Comparison of ENCODE assay signal across 29 cellular contexts in genomic region chr17:54007855-54008254, GRCh38.
"Had no signal": no experiment of that assay in that cellular context is flagged by ENCODE, and none has a peak within 500 bp of the region (broad histone marks: within the 10 kb centered on the region; RNA-seq: fewer than 3 reads in every experiment).

No MANE protein-coding gene starts in this region.

- ATAC-seq: activated T-cell treated with anti-CD3 and anti-CD28 coated beads, Interleukin-2, amount 50 U/mL, for 72 hours; gastrocnemius medialis; left cardiac atrium; pancreas; psoas muscle; stimulated activated memory B cell treated with anti-CD40 and anti-IgM and Interleukin-4, amounts not matched to agents 10 μg/mL and 1 μg/mL and 100 μg/mL, for 72 hours; stimulated activated naive CD8-positive, alpha-beta T cell treated with anti-CD3 and anti-CD28 coated beads, Interleukin-15, amount 100 ng/mL, for 72 hours had no signal

- H3K9me3 ChIP-seq: gastrocnemius medialis, pancreas, psoas muscle, right atrium auricular region, uterus had no signal

- H3K4me3 ChIP-seq: gastrocnemius medialis, pancreas, psoas muscle, right atrium auricular region, smooth muscle cell, uterus had no signal

- FAIRE-seq: bronchial epithelial cell, endometrium, pancreas had no signal

- H3K4me1 ChIP-seq: pancreas, right atrium auricular region, uterus had no signal

- DNase-seq: activated CD4-positive, alpha-beta T cell treated with anti-CD3 and anti-CD28 coated beads for 4 hours; activated CD4-positive, alpha-beta T cell treated with anti-CD3 and anti-CD28 coated beads, Interleukin-2, amount 50 U/mL, for 4 hours; activated naive CD4-positive, alpha-beta T cell treated with Interleukin-2 at 50 U/mL for 16 hours; activated T-cell treated with anti-CD3 and anti-CD28 coated beads for 4 hours; activated T-cell treated with anti-CD3 and anti-CD28 coated beads, Interleukin-2, amount 50 U/mL, for 72 hours; anterior cingulate cortex; dermis blood vessel endothelial cell; effector CD4-positive, alpha-beta T cell; gastrocnemius medialis; glutamatergic neuron; islet precursor cell; left cardiac atrium; mammary epithelial cell; naive B cell; nephron progenitor cell; pancreas; psoas muscle; stimulated activated CD4-positive, alpha-beta T cell treated with anti-CD3 and anti-CD28 coated beads, Interleukin-1b, Interleukin-23, amount 100 ng/mL, for 48 hours; stimulated activated CD4-positive, alpha-beta T cell treated with anti-CD3 and anti-CD28 coated beads, Interleukin-4, amount 100 ng/mL, for 4 hours; stimulated activated CD8-positive, alpha-beta memory T cell treated with anti-CD3 and anti-CD28 coated beads, Interleukin-4, amount 100 ng/mL, for 48 hours; stimulated activated naive CD8-positive, alpha-beta T cell treated with anti-CD3 and anti-CD28 coated beads, Interleukin-15, amount 100 ng/mL, for 72 hours; substantia nigra; uterus had no signal

- H3K27me3 ChIP-seq: gastrocnemius medialis, pancreas, right atrium auricular region, uterus had no signal

- H3K4me2 ChIP-seq: smooth muscle cell had no signal

- H3K27ac ChIP-seq: epithelial cell of prostate, gastrocnemius medialis, pancreas, psoas muscle, right atrium auricular region, uterus had no signal

- H3K36me3 ChIP-seq: gastrocnemius medialis, pancreas, right atrium auricular region, uterus had no signal
